ENCODE assay signal across 8 cellular contexts in the genomic region with DNA sequence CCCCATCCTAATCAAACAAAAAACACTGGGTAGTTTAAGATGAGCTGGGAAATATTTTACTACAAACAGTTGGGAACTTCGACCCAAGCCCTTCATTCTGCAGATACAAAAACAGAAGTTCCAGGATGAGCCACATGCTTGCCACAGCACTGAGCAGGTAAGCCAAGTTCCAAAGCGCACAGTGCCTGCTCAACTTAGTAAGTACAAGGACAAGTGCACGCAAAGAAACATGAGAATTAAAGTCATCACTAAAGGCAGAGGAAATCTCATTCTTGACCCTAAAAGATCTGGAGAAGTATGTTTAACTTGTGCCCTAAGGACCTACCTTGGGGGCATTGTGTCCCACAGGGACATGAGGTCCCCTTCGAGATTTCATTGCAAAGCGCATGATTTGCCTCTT. TPM values are rescaled to one million over a fixed set of nuclear protein-coding genes. Genes with fewer than 3 reads are reported as not detected.
DNase-seq lines count a peak whose midpoint lies in the region; ATAC-seq and TF ChIP-seq lines count a peak whose summit lies in the region.

No MANE protein-coding gene starts in this region.

- H3K4me1 ChIP-seq in MM.1S (ENCODE audit: low read length): peaks cover 25% of the 10 kb centered on the region
- H3K4me1 ChIP-seq in mammary epithelial cell (ENCODE audit: insufficient read depth, low read length): peaks cover 19% of the 10 kb centered on the region
- peaks cover 57% of the 10 kb centered on the region for H3K4me1 ChIP-seq in vagina

- CTCF ChIA-PET in mammary epithelial cell (lab: Charles Lee; ENCODE audit: low non-redundant PET): no interaction called here

- H3K27ac Mint-ChIP-seq in memory B cell: peak overlapping the region; percentile 95

- H3K79me2 ChIP-seq in MM.1S (ENCODE audit: low read length) (peaks cover 94% of the 10 kb centered on the region), mammary epithelial cell (ENCODE audit: insufficient read depth, low read length) (peaks cover 83% of the 10 kb centered on the region)

- H3K9me3 ChIP-seq in MM.1S (replicated peaks; ENCODE audit: insufficient read depth, low read length) (no peaks in the 10 kb centered on the region), mammary epithelial cell (replicated peaks; ENCODE audit: insufficient read depth, low read length) (no peaks in the 10 kb centered on the region), vagina (no peaks in the 10 kb centered on the region)

- H4K20me1 ChIP-seq in MM.1S (ENCODE audit: insufficient read depth, low read length): peaks cover 15% of the 10 kb centered on the region; the same call in 1 of the 2 replicates
- no peaks in the 10 kb centered on the region for H4K20me1 ChIP-seq in mammary epithelial cell (ENCODE audit: insufficient read depth, low read length)

- H2AFZ ChIP-seq in MM.1S (ENCODE audit: low read length): no peak overlapping the region
- H2AFZ ChIP-seq in mammary epithelial cell (ENCODE audit: low read depth, low read length): no peak overlapping the region

- DNase-seq in EH (ENCODE audit: low read depth): peak; percentile 31
- peak; percentile 49 for DNase-seq in MM.1S
- DNase-seq in mammary epithelial cell: peak; percentile 24
- DNase-seq in memory B cell (ENCODE audit: low spot score in 2 of 2): no peak
- DNase-seq in vagina (ENCODE audit: extremely low spot score in 2 of 2): no peak
- no peak for DNase-seq in activated CD4-positive, CD25-positive, alpha-beta regulatory T cell (lab: John Stamatoyannopoulos, UW)
- no peak for DNase-seq in retina
- no peak for DNase-seq in SHP77 treated with DMSO at 0.1 percent for 48 hours (lab: John Stamatoyannopoulos, UW)

- H3K27ac ChIP-seq in MM.1S (ENCODE audit: low read length): peak overlapping the region; percentile 83; the same call in 1 of the 2 replicates
- peak overlapping the region; percentile 97 for H3K27ac ChIP-seq in mammary epithelial cell (ENCODE audit: insufficient read depth, low read depth, low read length)
- peak overlapping the region; percentile 96 for H3K27ac ChIP-seq in vagina

- H3K27me3 ChIP-seq in MM.1S (replicated peaks; ENCODE audit: insufficient read depth, low read length): no peaks in the 10 kb centered on the region
- H3K27me3 ChIP-seq in mammary epithelial cell (ENCODE audit: insufficient read depth, low read length): no peaks in the 10 kb centered on the region
- H3K27me3 ChIP-seq in vagina: no peaks in the 10 kb centered on the region

- H3K9me2 ChIP-seq in MM.1S (replicated peaks; ENCODE audit: insufficient read depth, low read length): no peaks in the 10 kb centered on the region

- H3K36me3 ChIP-seq in MM.1S (replicated peaks; ENCODE audit: insufficient read depth, low read length): peaks cover 11% of the 10 kb centered on the region; the same call in 1 of the 2 replicates
- peaks cover 5% of the 10 kb centered on the region for H3K36me3 ChIP-seq in mammary epithelial cell (ENCODE audit: insufficient read depth, low read length)
- peaks cover 0 to 25% of the 10 kb centered on the region in 2 donors for H3K36me3 ChIP-seq in vagina

- dilution Hi-C loops in mammary epithelial cell (cut with HindIII; ENCODE audit: low sequenced_read_pairs): no loop called here

- H3K4me1 Mint-ChIP-seq in memory B cell: peaks cover 42% of the 10 kb centered on the region

- no peak for TF ChIP-seq CTCF in MM.1S (IDR thresholded peaks at IDR 0.05; ENCODE audit: low read length)
- no peak for TF ChIP-seq CTCF in mammary epithelial cell (conservative IDR thresholded peaks at IDR 0.05 in 1 of 2, IDR thresholded peaks at IDR 0.05 in 1 of 2; ENCODE audit: extremely low read depth in 1 of 2, insufficient read depth in 1 of 2, low read depth in 1 of 2, low read length in 2 of 2)
- no peak for TF ChIP-seq CTCF in vagina (IDR thresholded peaks at IDR 0.05)

- peak overlapping the region; percentile 88 for H3K4me3 Mint-ChIP-seq in memory B cell

- peak overlapping the region; percentile 84 for H3K4me2 ChIP-seq in MM.1S (ENCODE audit: low read depth, low read length)
- H3K4me2 ChIP-seq in mammary epithelial cell (ENCODE audit: insufficient read depth, low read depth, low read length): peak overlapping the region; percentile 92

- no peak for TF ChIP-seq POLR2A in vagina (IDR thresholded peaks at IDR 0.05)

- H3K4me3 ChIP-seq in MM.1S (ENCODE audit: low read length): peak overlapping the region; percentile 89
- H3K4me3 ChIP-seq in mammary epithelial cell (replicated peaks in 1 of 3; ENCODE audit: insufficient read depth in 1 of 3, low read depth in 2 of 3, low read length in 3 of 3): peak overlapping the region; percentile 94 to 98 (median 95)
- H3K4me3 ChIP-seq in vagina: peak overlapping the region; percentile 67 to 73

- BruUV-seq in mammary epithelial cell (replicated peaks; lab: Mats Ljungman, UMichigan): no TSS peak

- intact Hi-C loops in mammary epithelial cell (cut with micrococcal nuclease): loop anchor here (1.0 kb wide), 1 partner anchor 9 kb away; no protein-coding TSS in a partner anchor
- intact Hi-C loops in vagina (cut with DNase I): no loop called here

- in situ Hi-C loops in mammary epithelial cell (cut with MboI; ENCODE audit: low sequenced_read_pairs in 2 of 2): no loop called here

- peaks cover 13% of the 10 kb centered on the region for H3K36me3 Mint-ChIP-seq in memory B cell

- H3F3A ChIP-seq in MM.1S (ENCODE audit: insufficient read depth, low read length): no peaks in the 10 kb centered on the region; the same call in 1 of the 2 replicates

- ATAC-seq in memory B cell (ENCODE audit: low read depth): no peak

- 0% methylated on average over 5 of the region's 5 CpGs for WGBS in mammary epithelial cell (ENCODE audit: low coverage, missing lambda C conversion rate)

- H3K27me3 Mint-ChIP-seq in memory B cell: no peaks in the 10 kb centered on the region

- peak overlapping the region; percentile 97 for H3K9ac ChIP-seq in MM.1S (ENCODE audit: low read length)
- H3K9ac ChIP-seq in mammary epithelial cell (ENCODE audit: insufficient read depth, low read length): peak overlapping the region; percentile 99

- no peaks in the 10 kb centered on the region for H3K9me3 Mint-ChIP-seq in memory B cell

RNA-seq across cellular contexts. Expression of gene UBAP2L, which starts 1.2 kb away (rescaled TPM):
- total RNA-seq in mammary epithelial cell: 100 to 1,000 TPM in 1 of 2 donors, 10 to 100 TPM in 1; 63.7 to 168 TPM
- polyA plus RNA-seq in mammary epithelial cell: 147 TPM
- 161 TPM for polyA minus RNA-seq in mammary epithelial cell
- total RNA-seq in vagina: 75.9 TPM

RNA-seq across cellular contexts. Expression of gene CFAP141, which starts 13.4 kb away (rescaled TPM):
- total RNA-seq in mammary epithelial cell (not detected), vagina (not detected)
- not detected for polyA plus RNA-seq in mammary epithelial cell
- not detected for polyA minus RNA-seq in mammary epithelial cell

RNA-seq across cellular contexts. Expression of gene TPM3, which starts 27.6 kb away (rescaled TPM):
- 100 to 1,000 TPM; 330 to 550 TPM for total RNA-seq in mammary epithelial cell
- 440 TPM for polyA plus RNA-seq in mammary epithelial cell
- 266 TPM for polyA minus RNA-seq in mammary epithelial cell
- total RNA-seq in vagina: 138 TPM

RNA-seq across cellular contexts. Expression of gene HAX1, which starts 52.9 kb away (rescaled TPM):
- 100 to 1,000 TPM; 135 to 174 TPM for total RNA-seq in mammary epithelial cell
- 114 TPM for polyA plus RNA-seq in mammary epithelial cell
- polyA minus RNA-seq in mammary epithelial cell: 99.8 TPM
- total RNA-seq in vagina: 80.3 TPM

Comparison
In these comparisons a context has a peak if more than half of its experiments do, and no peak if none do; other contexts are left out.
1. DNase-seq: peak in EH (single experiment), MM.1S (single experiment) and mammary epithelial cell (single experiment); none in memory B cell (0 of 2), vagina (0 of 2), activated CD4-positive, CD25-positive, alpha-beta regulatory T cell (0 of 4), retina (single experiment) and SHP77 treated with DMSO at 0.1 percent for 48 hours (single experiment).
2. Peak in every context shown above with its lines, with median percentiles within 50 percentile points of each other: H3K27ac ChIP-seq and H3K4me3 ChIP-seq.